Comparison of ENCODE assay signal across 8 cellular contexts in genomic region chr16:1772362-1772907, GRCh38. TPM values are rescaled to one million over a fixed set of nuclear protein-coding genes. Genes with fewer than 3 reads are reported as not detected.
DNase-seq lines count a peak whose midpoint lies in the region; ATAC-seq and TF ChIP-seq lines count a peak whose summit lies in the region.

Gene EME2 (plus strand): TSS chr16:1772810. CDS start chr16:1773228, 418 bp downstream.

- peaks cover 14% of the 10 kb centered on the region for H3K4me1 Mint-ChIP-seq in activated CD4-positive, alpha-beta memory T cell treated with anti-CD3 and anti-CD28 coated beads, Interleukin-2, amount 10 ng/mL, durations not matched to agents 7 days and 5 days
- peaks cover 14 to 21% of the 10 kb centered on the region in 2 donors for H3K4me1 Mint-ChIP-seq in natural killer cell

- ATAC-seq in natural killer cell, result peak in 1 of 3 donors; percentile 3
- peak; percentile 1 for ATAC-seq in upper lobe of right lung

- peak within 1 kb of the TSS; percentile 71 for H3K4me3 ChIP-seq in epithelial cell of esophagus (ENCODE audit: low read length)
- H3K4me3 ChIP-seq in upper lobe of right lung, result peak within 1 kb of the TSS; percentile 90

- H3K9me3 Mint-ChIP-seq in activated CD4-positive, alpha-beta memory T cell treated with anti-CD3 and anti-CD28 coated beads, Interleukin-2, amount 10 ng/mL, durations not matched to agents 7 days and 5 days, result no peaks in the 10 kb centered on the region
- H3K9me3 Mint-ChIP-seq in natural killer cell, result no peaks in the 10 kb centered on the region

- H3K27me3 ChIP-seq in upper lobe of right lung, result no peaks in the 10 kb centered on the region

- no peak for TF ChIP-seq CTCF in epithelial cell of esophagus (IDR thresholded peaks at IDR 0.05; ENCODE audit: insufficient read depth, low read depth, low read length, missing control alignments)
- no peak for TF ChIP-seq CTCF in natural killer cell (IDR thresholded peaks at IDR 0.05)
- TF ChIP-seq CTCF in upper lobe of right lung (IDR thresholded peaks at IDR 0.05), result no peak

- no peaks in the 10 kb centered on the region for H3K27me3 Mint-ChIP-seq in activated CD4-positive, alpha-beta memory T cell treated with anti-CD3 and anti-CD28 coated beads, Interleukin-2, amount 10 ng/mL, durations not matched to agents 7 days and 5 days
- no peaks in the 10 kb centered on the region for H3K27me3 Mint-ChIP-seq in natural killer cell (ENCODE audit: low read depth in 2 of 2)

- H3K4me3 Mint-ChIP-seq in activated CD4-positive, alpha-beta memory T cell treated with anti-CD3 and anti-CD28 coated beads, Interleukin-2, amount 10 ng/mL, durations not matched to agents 7 days and 5 days, result peak within 1 kb of the TSS; percentile 98
- H3K4me3 Mint-ChIP-seq in natural killer cell, result peak within 1 kb of the TSS; percentile 97

- H3K9me3 ChIP-seq in KOPT-K1 (ENCODE audit: insufficient read depth, low read length, poor library complexity, severe bottlenecking), result no peaks in the 10 kb centered on the region
- no peaks in the 10 kb centered on the region for H3K9me3 ChIP-seq in upper lobe of right lung

- H3K36me3 ChIP-seq in KOPT-K1 (ENCODE audit: insufficient read depth, low read length), result peaks cover 52% of the 10 kb centered on the region; the same call in 1 of the 2 replicates
- H3K36me3 ChIP-seq in upper lobe of right lung, result peaks cover 16% of the 10 kb centered on the region

- POLR2A ChIA-PET in activated CD4-positive, alpha-beta memory T cell treated with anti-CD3 and anti-CD28 coated beads, Interleukin-2, amount 10 ng/mL, durations not matched to agents 7 days and 5 days (lab: Charles Lee), result interaction anchor here (0.6 to 7.2 kb wide), 14 partner anchors 11 to 440 kb away, joined by 3 to 101 read pairs (median 4); partner anchors contain the start of genes FAHD1, HAGH, MAPK8IP3 and NUBP2

- intact Hi-C loops in natural killer cell (cut with micrococcal nuclease), result loop anchor here (5.0 to 10.0 kb wide), 2 partner anchors 152 to 380 kb away; no protein-coding TSS in a partner anchor
- intact Hi-C loops in upper lobe of right lung (cut with DNase I), result no loop called here

- CTCF ChIA-PET in activated CD4-positive, alpha-beta memory T cell treated with anti-CD3 and anti-CD28 coated beads, Interleukin-2, amount 10 ng/mL, durations not matched to agents 7 days and 5 days (lab: Charles Lee), result interaction anchor here (0.7 to 2.6 kb wide), 5 partner anchors 10 to 171 kb away, joined by 3 to 16 read pairs (median 4); partner anchors contain the start of genes MAPK8IP3, MSRB1, NUBP2 and SPSB3

- H3K27ac Mint-ChIP-seq in activated CD4-positive, alpha-beta memory T cell treated with anti-CD3 and anti-CD28 coated beads, Interleukin-2, amount 10 ng/mL, durations not matched to agents 7 days and 5 days, result peak within 1 kb of the TSS; percentile 97
- peak within 1 kb of the TSS; percentile 87 to 88 for H3K27ac Mint-ChIP-seq in natural killer cell

- H3K27ac ChIP-seq in KOPT-K1 (ENCODE audit: low read depth, low read length, poor library complexity, severe bottlenecking) (peak within 1 kb of the TSS; percentile 85), upper lobe of right lung (peak within 1 kb of the TSS; percentile 93)

- peaks cover 20% of the 10 kb centered on the region for H3K36me3 Mint-ChIP-seq in activated CD4-positive, alpha-beta memory T cell treated with anti-CD3 and anti-CD28 coated beads, Interleukin-2, amount 10 ng/mL, durations not matched to agents 7 days and 5 days (ENCODE audit: low read depth)
- H3K36me3 Mint-ChIP-seq in natural killer cell, result no peaks in the 10 kb centered on the region

- H3K4me1 ChIP-seq in upper lobe of right lung, result peaks cover 29% of the 10 kb centered on the region

- DNase-seq in DMS 273 (lab: John Stamatoyannopoulos, UW; ENCODE audit: unreplicated experiment) (peak; percentile 77), DMS 273 treated with DMSO at 0.1 percent for 48 hours (lab: John Stamatoyannopoulos, UW) (no peak), epithelial cell of esophagus (ENCODE audit: low read depth) (peak; percentile 62), natural killer cell (no peak), upper lobe of right lung (no peak)
- DNase-seq in activated CD4-positive, alpha-beta memory T cell treated with anti-CD3 and anti-CD28 coated beads, Interleukin-2, amount 10 ng/mL, durations not matched to agents 7 days and 5 days, result peak; percentile 65
- DNase-seq in NK-92 treated with Interleukin-12 subunit alpha and Interleukin-12 subunit beta, amount 100 ng/mL, for 24 hours (lab: John Stamatoyannopoulos, UW), result no peak

RNA-seq across cellular contexts. Expression of gene EME2, which starts in this region (rescaled TPM):
- 10 to 100 TPM; 23.5 to 24.7 TPM for total RNA-seq in activated CD4-positive, alpha-beta memory T cell treated with anti-CD3 and anti-CD28 coated beads, Interleukin-2, amount 10 ng/mL, durations not matched to agents 7 days and 5 days
- 10 to 100 TPM; 30.0 to 33.8 (median 30.1) TPM for total RNA-seq in natural killer cell
- 19.2 TPM for total RNA-seq in upper lobe of right lung

Comparison
In these comparisons a context has a peak if more than half of its experiments do, and no peak if none do; other contexts are left out.
1. DNase-seq: peak in DMS 273 (single experiment), activated CD4-positive, alpha-beta memory T cell treated with anti-CD3 and anti-CD28 coated beads, Interleukin-2, amount 10 ng/mL, durations not matched to agents 7 days and 5 days (single experiment) and epithelial cell of esophagus (single experiment); none in DMS 273 treated with DMSO at 0.1 percent for 48 hours (single experiment), natural killer cell (single experiment), upper lobe of right lung (single experiment) and NK-92 treated with Interleukin-12 subunit alpha and Interleukin-12 subunit beta, amount 100 ng/mL, for 24 hours (single experiment).